29 cellular contexts compared by ENCODE assay signal in the genomic region with DNA sequence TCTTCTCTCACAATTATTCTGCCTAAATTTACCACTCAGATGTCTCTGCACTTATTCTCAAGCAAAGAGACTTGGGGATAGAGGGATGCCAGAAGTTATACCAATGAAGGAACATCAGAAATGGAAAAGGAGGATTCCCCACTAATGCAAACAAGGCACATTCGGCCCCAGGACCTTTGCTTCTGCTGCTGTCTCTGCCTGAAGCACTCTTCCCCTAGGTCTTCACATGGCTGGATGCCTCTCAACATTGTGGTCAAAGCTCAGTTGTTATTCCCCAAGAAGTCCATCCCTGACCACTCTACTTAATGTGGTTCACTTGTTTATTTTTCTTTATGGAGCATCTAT.
DNase-seq lines count a peak whose midpoint lies in the region; ATAC-seq, FAIRE-seq and TF ChIP-seq lines count a peak whose summit lies in the region.
"Had no signal": no experiment of that assay in that cellular context is flagged by ENCODE, and none has a peak within 500 bp of the region (broad histone marks: within the 10 kb centered on the region; RNA-seq: fewer than 3 reads in every experiment).

No MANE protein-coding gene starts in this region.

- no peaks in the 10 kb centered on the region for H3K79me2 ChIP-seq in K562 (ENCODE audit: control insufficient read depth, insufficient read depth, low read length)
- H3K79me2 ChIP-seq in PC-9 (ENCODE audit: low read depth) = no peaks in the 10 kb centered on the region

- H3K4me3 Mint-ChIP-seq in nephron (no peak overlapping the region), osteocyte (ENCODE audit: unreplicated experiment) (no peak overlapping the region)
- H3K4me3 Mint-ChIP-seq: B cell; CD14-positive monocyte; CD8-positive, alpha-beta memory T cell; HFFc6; T-cell had no signal

- H3K4me1 ChIP-seq in K562 (replicated peaks in 1 of 2; ENCODE audit: control insufficient read depth in 2 of 2, insufficient read depth in 2 of 2, low read length in 2 of 2) = no peaks in the 10 kb centered on the region
- H3K4me1 ChIP-seq in PC-9 (replicated peaks; ENCODE audit: insufficient read depth) = no peaks in the 10 kb centered on the region
- H3K4me1 ChIP-seq: HAP-1 had no signal

- no peak overlapping the region for H3K4me3 ChIP-seq in K562
- H3K4me3 ChIP-seq in PC-9 = no peak overlapping the region
- H3K4me3 ChIP-seq: HAP-1 had no signal

- WGBS in K562 (ENCODE audit: insufficient coverage, low coverage, missing lambda C conversion rate) = 0% methylated on average over 1 of the region's 1 CpG

- H3K4me1 Mint-ChIP-seq in nephron = peaks cover 25% of the 10 kb centered on the region
- H3K4me1 Mint-ChIP-seq in osteocyte (ENCODE audit: unreplicated experiment) = no peaks in the 10 kb centered on the region
- H3K4me1 Mint-ChIP-seq: B cell; CD14-positive monocyte; CD8-positive, alpha-beta memory T cell; T-cell had no signal

- TF ChIP-seq CTCF in K562 (IDR thresholded peaks at IDR 0.05 in 2 of 3, conservative IDR thresholded peaks at IDR 0.05 in 1 of 3; ENCODE audit: insufficient read depth in 2 of 3, low read depth in 1 of 3, low read length in 3 of 3) (no peak), nephron (IDR thresholded peaks at IDR 0.05; ENCODE audit: unreplicated experiment in 3 of 3) (no peak), osteocyte (IDR thresholded peaks at IDR 0.05) (no peak), PC-9 (conservative IDR thresholded peaks at IDR 0.05) (no peak)

- H3K9me1 ChIP-seq in K562 (ENCODE audit: control insufficient read depth, insufficient read depth, low read length) = no peaks in the 10 kb centered on the region

- intact Hi-C loops in K562 (cut with micrococcal nuclease) = no loop called here
- intact Hi-C loops in PC-9 (cut with micrococcal nuclease; ENCODE audit: unreplicated experiment) = no loop called here

- ATAC-seq in GM19438 (IDR thresholded peaks at IDR 0.05; ENCODE audit: low read depth, unreplicated experiment) (peak; percentile 11), K562 (no peak)
- ATAC-seq: PC-3, T-cell had no signal

- in situ Hi-C loops in K562 (cut with MboI) = no loop called here

- no TSS peak for BruUV-seq in K562 (replicated peaks; lab: Mats Ljungman, UMichigan)
- BruUV-seq in PC-9 (replicated peaks; lab: Mats Ljungman, UMichigan) = no TSS peak

- no peak for TF ChIP-seq RAD21 in K562 (CRISPR knock-in tag; conservative IDR thresholded peaks at IDR 0.05 in 1 of 2, IDR thresholded peaks at IDR 0.05 in 1 of 2)

- H3K36me3 Mint-ChIP-seq in nephron (ENCODE audit: low read depth) (no peaks in the 10 kb centered on the region), osteocyte (ENCODE audit: unreplicated experiment) (no peaks in the 10 kb centered on the region)
- H3K36me3 Mint-ChIP-seq: CD14-positive monocyte; CD8-positive, alpha-beta memory T cell; T-cell had no signal

- H3K36me3 ChIP-seq in K562 (ENCODE audit: control insufficient read depth, insufficient read depth, low read length) = no peaks in the 10 kb centered on the region
- no peaks in the 10 kb centered on the region for H3K36me3 ChIP-seq in PC-9 (ENCODE audit: low read depth)
- H3K36me3 ChIP-seq: HAP-1 had no signal

- H4K20me1 ChIP-seq in K562 (replicated peaks; ENCODE audit: control insufficient read depth, insufficient read depth, low read length) (no peaks in the 10 kb centered on the region), PC-9 (ENCODE audit: insufficient read depth) (no peaks in the 10 kb centered on the region)

- H3K27ac Mint-ChIP-seq in nephron (peak overlapping the region; percentile 65 to 78 (median 73)), osteocyte (ENCODE audit: unreplicated experiment) (no peak overlapping the region)
- H3K27ac Mint-ChIP-seq: B cell; CD8-positive, alpha-beta memory T cell; HFFc6; T-cell had no signal

- H3K4me2 ChIP-seq in K562 (ENCODE audit: insufficient read depth, low read length) (no peak overlapping the region), PC-9 (no peak overlapping the region)

- POLR2A ChIA-PET in K562 (lab: Yijun Ruan, JAX) (no interaction called here), PC-9 (lab: Charles Lee; ENCODE audit: unreplicated experiment) (no interaction called here)

- H3K9me3 Mint-ChIP-seq in nephron (peaks cover 3% of the 10 kb centered on the region), osteocyte (ENCODE audit: unreplicated experiment) (no peaks in the 10 kb centered on the region)

- no peaks in the 10 kb centered on the region for H3F3A ChIP-seq in PC-9 (ENCODE audit: insufficient read depth, low read depth)

- DNase-seq in K562 (ENCODE audit: extremely low read depth in 1 of 4, low spot score in 3 of 4) (no peak), A172 (ENCODE audit: low spot score) (no peak), osteocyte (ENCODE audit: extremely low spot score, unreplicated experiment) (no peak), PC-9 (no peak)
- DNase-seq in activated CD8-positive, alpha-beta memory T cell treated with anti-CD3 and anti-CD28 coated beads for 24 hours = no peak
- DNase-seq: CD8-positive, alpha-beta memory T cell; DMS 273 treated with DMSO at 0.1 percent for 48 hours; DMS79; EL; GF-D8; GOT3; HFFc6; IMR-90; NCI-H1092; NCI-H1417 treated with DMSO at 0.1 percent for 48 hours; NCI-H1694 treated with DMSO at 0.1 percent for 48 hours; NCI-H2081; NCI-H2227 treated with DMSO at 0.1 percent for 48 hours; NCI-H526 treated with DMSO at 0.1 percent for 48 hours; PC-3; Right ventricle myocardium superior; RPMI8226; T-cell had no signal

- FAIRE-seq in K562 (lab: Jason Lieb, UNC) = no peak
- FAIRE-seq: HTR-8/SVneo had no signal

- no peak for TF ChIP-seq POLR2A in K562 (conservative IDR thresholded peaks at IDR 0.05)

- H3K9me2 ChIP-seq in PC-9 (ENCODE audit: insufficient read depth) = no peaks in the 10 kb centered on the region

- H3K27me3 ChIP-seq in K562 (ENCODE audit: control insufficient read depth in 2 of 2, insufficient read depth in 2 of 2, low read length in 2 of 2) (no peaks in the 10 kb centered on the region), PC-9 (ENCODE audit: insufficient read depth, low read depth) (no peaks in the 10 kb centered on the region)

- H3K27me3 Mint-ChIP-seq in nephron (ENCODE audit: low read depth) = no peaks in the 10 kb centered on the region
- no peaks in the 10 kb centered on the region for H3K27me3 Mint-ChIP-seq in osteocyte (ENCODE audit: unreplicated experiment)
- H3K27me3 Mint-ChIP-seq: B cell; CD8-positive, alpha-beta memory T cell; T-cell had no signal

- CTCF ChIA-PET in K562 (lab: Yijun Ruan, JAX; ENCODE audit: low intra/inter-chr PET ratio) = no interaction called here
- CTCF ChIA-PET in PC-9 (lab: Charles Lee) = no interaction called here

- H3K9me3 ChIP-seq in K562 (replicated peaks; ENCODE audit: control insufficient read depth, insufficient read depth, low read depth, low read length) = no peaks in the 10 kb centered on the region
- H3K9me3 ChIP-seq in PC-9 (ENCODE audit: insufficient read depth, low read depth) = no peaks in the 10 kb centered on the region
- H3K9me3 ChIP-seq: HAP-1 had no signal

- H3K27ac ChIP-seq in K562 (ENCODE audit: extremely low read depth, low read depth, low read length) = no peak overlapping the region
- no peak overlapping the region for H3K27ac ChIP-seq in PC-9

- H3K9ac ChIP-seq in K562 (ENCODE audit: insufficient read depth in 1 of 2, low read depth in 2 of 2, low read length in 2 of 2) = no peak overlapping the region

- H2AFZ ChIP-seq in K562 (ENCODE audit: low read depth, low read length) = no peak overlapping the region
- H2AFZ ChIP-seq in PC-9 = no peak overlapping the region

- TF ChIP-seq EP300 in K562 (IDR thresholded peaks at IDR 0.05; ENCODE audit: low read length) = no peak

TF ChIP-seq in K562, 482 proteins besides CTCF, POLR2A, EP300 and RAD21:
- no peak for TF ChIP-seq SOX6 (IDR thresholded peaks at IDR 0.05)
- TF ChIP-seq POLR2H (tag; IDR thresholded peaks at IDR 0.05; ENCODE audit: low read depth) = no peak
- peak; percentile 6 for TF ChIP-seq RBM25 (IDR thresholded peaks at IDR 0.05; ENCODE audit: low read depth, low read length, severe bottlenecking)
- TF ChIP-seq ASH1L (IDR thresholded peaks at IDR 0.05; ENCODE audit: borderline replicate concordance, low read depth, partially characterized antibody) = no peak
